27 cellular contexts compared by ENCODE assay signal in genomic region chr4:110008540-110008939, GRCh38.
"Had no signal": no experiment of that assay in that cellular context is flagged by ENCODE, and none has a peak within 500 bp of the region (broad histone marks: within the 10 kb centered on the region; RNA-seq: fewer than 3 reads in every experiment).

No MANE protein-coding gene starts in this region.

- H3K4me2 ChIP-seq: smooth muscle cell had no signal

- H3K36me3 ChIP-seq: left lung, neutrophil, suprapubic skin, transverse colon, upper lobe of right lung, uterus had no signal

- H3K4me1 Mint-ChIP-seq: memory B cell, natural killer cell had no signal

- H3K9me3 ChIP-seq: left lung, neutrophil, pancreas, suprapubic skin, transverse colon, upper lobe of right lung, uterus had no signal

- H3K4me3 ChIP-seq: left lung, lung, pancreas, smooth muscle cell, suprapubic skin, transverse colon, upper lobe of right lung, uterus had no signal

- FAIRE-seq: endometrium, frontal cortex, keratinocyte, pancreas had no signal

- H3K4me1 ChIP-seq: left lung, pancreas, suprapubic skin, transverse colon, upper lobe of right lung, uterus had no signal

- DNase-seq: cortex of kidney; effector memory CD8-positive, alpha-beta T cell; erythroblast; head of caudate nucleus; left lung; natural killer cell; pancreas; retina; stimulated activated CD4-positive, alpha-beta T cell treated with anti-CD3 and anti-CD28 coated beads, Interleukin-12 subunit alpha, Interleukin-12 subunit beta, amount 100 ng/mL, for 4 hours; stimulated activated CD4-positive, alpha-beta T cell treated with anti-CD3 and anti-CD28 coated beads, Interleukin-1b, Interleukin-23, amount 100 ng/mL, for 48 hours; stimulated activated CD4-positive, alpha-beta T cell treated with anti-CD3 and anti-CD28 coated beads, Interleukin-4, amount 100 ng/mL, for 1 hour; stimulated activated CD8-positive, alpha-beta memory T cell treated with anti-CD3 and anti-CD28 coated beads, Interleukin-4, amount 100 ng/mL, for 48 hours; stimulated activated naive CD4-positive, alpha-beta T cell; stimulated activated naive CD8-positive, alpha-beta T cell treated with anti-CD3 and anti-CD28 coated beads, Interleukin-15, amount 100 ng/mL, for 72 hours; transverse colon; upper lobe of right lung; uterus had no signal

- ATAC-seq: effector memory CD8-positive, alpha-beta T cell; left lung; natural killer cell; pancreas; sciatic nerve; stimulated activated naive CD8-positive, alpha-beta T cell treated with anti-CD3 and anti-CD28 coated beads, Interleukin-15, amount 100 ng/mL, for 72 hours; upper lobe of right lung had no signal

- H3K27ac Mint-ChIP-seq: effector memory CD8-positive, alpha-beta T cell; memory B cell had no signal

- H3K27me3 ChIP-seq: left lung, neutrophil, pancreas, suprapubic skin, transverse colon, upper lobe of right lung, uterus had no signal

- H3K36me3 Mint-ChIP-seq: memory B cell, natural killer cell had no signal

- H3K4me3 Mint-ChIP-seq: effector memory CD8-positive, alpha-beta T cell; memory B cell; natural killer cell; neural crest cell; stimulated activated naive CD8-positive, alpha-beta T cell treated with anti-CD3 and anti-CD28 coated beads, Interleukin-15, amount 100 ng/mL, for 72 hours had no signal

- H3K27me3 Mint-ChIP-seq: stimulated activated naive CD8-positive, alpha-beta T cell treated with anti-CD3 and anti-CD28 coated beads, Interleukin-15, amount 100 ng/mL, for 72 hours had no signal

- H3K9me3 Mint-ChIP-seq: effector memory CD8-positive, alpha-beta T cell; memory B cell; natural killer cell; neural crest cell; stimulated activated naive CD8-positive, alpha-beta T cell treated with anti-CD3 and anti-CD28 coated beads, Interleukin-15, amount 100 ng/mL, for 72 hours had no signal

- H3K27ac ChIP-seq: left lung, neutrophil, pancreas, suprapubic skin, transverse colon, upper lobe of right lung, uterus had no signal
